ENCODE assay signal across 1 cellular context in the genomic region with DNA sequence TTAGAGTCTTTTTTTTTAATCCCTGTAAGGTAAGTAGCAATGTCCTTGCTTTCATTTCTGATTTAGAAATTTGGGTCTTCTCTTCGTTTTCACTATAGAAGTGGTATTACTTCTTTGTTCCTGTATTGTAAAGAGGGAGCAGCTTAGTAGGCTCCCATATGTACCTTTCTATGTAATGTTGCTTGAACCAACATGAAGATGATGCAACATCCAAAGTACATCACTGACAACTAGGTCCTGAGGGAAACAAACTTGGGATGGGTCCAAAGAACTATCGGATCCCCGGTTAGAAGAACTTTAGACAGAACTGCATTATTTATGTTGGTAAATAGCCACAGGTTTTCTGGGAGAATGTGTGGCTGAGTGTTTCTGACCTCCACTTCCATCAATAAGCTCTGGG. TPM values are rescaled to one million over a fixed set of nuclear protein-coding genes. Genes with fewer than 3 reads are reported as not detected.
"Had no signal": no experiment of that assay in that cellular context is flagged by ENCODE, and none has a peak within 500 bp of the region (broad histone marks: within the 10 kb centered on the region; RNA-seq: fewer than 3 reads in every experiment).

No MANE protein-coding gene starts in this region.

RNA-seq across cellular contexts. Expression of gene PNMA6A, which starts 45.5 kb away (rescaled TPM):
- polyA plus RNA-seq: naive thymus-derived CD8-positive, alpha-beta T cell had no signal
